In genomic region chr5:36584009-36584875, GRCh38 we compare ENCODE assay signal across 2 cellular contexts.
TF ChIP-seq lines count a peak whose summit lies in the region.

No MANE protein-coding gene starts in this region.

TF ChIP-seq in HEK293, 187 proteins besides CTCF, POLR2A, EP300 and RAD21 (continued from another document):
- no peak for TF ChIP-seq AEBP2 (tag by site-specific recombination; IDR thresholded peaks at IDR 0.05; ENCODE audit: borderline replicate concordance)
- TF ChIP-seq PBX3 (CRISPR knock-in tag; IDR thresholded peaks at IDR 0.05), result no peak
- no peak for TF ChIP-seq ZNF677 (tag by site-specific recombination; IDR thresholded peaks at IDR 0.05)
- TF ChIP-seq ZFHX2 (tag by site-specific recombination; conservative IDR thresholded peaks at IDR 0.05), result peak; percentile 51
- no peak for TF ChIP-seq ZNF157 (tag by site-specific recombination; IDR thresholded peaks at IDR 0.05)
- no peak for TF ChIP-seq ZSCAN16 (tag by site-specific recombination; IDR thresholded peaks at IDR 0.05)

TF ChIP-seq in H1, 55 proteins besides CTCF, POLR2A, EP300 and RAD21 (continued from another document):
- no peak for TF ChIP-seq HDAC2 (IDR thresholded peaks at IDR 0.05; ENCODE audit: borderline replicate concordance in 1 of 2, low read depth in 2 of 2, low read length in 2 of 2)
- no peak for TF ChIP-seq PHF8 (conservative IDR thresholded peaks at IDR 0.05; ENCODE audit: low read depth, low read length)
- no peak for TF ChIP-seq RFX5 (IDR thresholded peaks at IDR 0.05; ENCODE audit: borderline replicate concordance, low read depth, low read length)
- TF ChIP-seq SP2 (IDR thresholded peaks at IDR 0.05; ENCODE audit: low read length), result no peak
- no peak for TF ChIP-seq HDAC6 (IDR thresholded peaks at IDR 0.05; ENCODE audit: low read depth, low read length)
- TF ChIP-seq ATF2 (IDR thresholded peaks at IDR 0.05; ENCODE audit: low read length), result no peak
- TF ChIP-seq CBX5 (IDR thresholded peaks at IDR 0.05; ENCODE audit: low read depth, low read length), result no peak
- no peak for TF ChIP-seq RBBP5 (IDR thresholded peaks at IDR 0.05; ENCODE audit: borderline replicate concordance, low read depth, low read length)
- no peak for TF ChIP-seq ATF3 (IDR thresholded peaks at IDR 0.05; ENCODE audit: insufficient read depth, low read depth, low read length)
